ENCODE assay signal across 17 cellular contexts in the genomic region with DNA sequence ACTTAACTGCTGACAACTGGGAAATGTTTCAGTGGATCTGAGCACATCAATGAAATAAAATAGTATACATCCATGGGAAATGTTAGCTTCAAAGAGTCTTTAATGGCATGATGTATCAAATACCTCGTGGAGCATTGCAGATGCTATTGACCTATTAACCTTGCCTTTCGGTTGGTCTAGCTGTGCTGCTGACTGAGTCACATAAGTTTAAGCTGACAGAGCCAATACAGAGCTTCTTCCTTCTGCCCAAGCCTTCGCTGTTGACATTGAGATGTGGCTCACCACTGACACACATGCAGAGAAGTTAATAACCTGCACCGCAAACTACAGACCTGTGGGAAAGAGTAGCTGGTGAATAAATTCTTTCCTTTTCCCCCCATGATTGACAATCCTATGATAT.
"Had no signal": no experiment of that assay in that cellular context is flagged by ENCODE, and none has a peak within 500 bp of the region (broad histone marks: within the 10 kb centered on the region; RNA-seq: fewer than 3 reads in every experiment).

No MANE protein-coding gene starts in this region.

- ATAC-seq: activated T-helper 17 cell treated with anti-CD3 and anti-CD28 coated beads, Interleukin-2, amount 50 U/mL, for 72 hours; foreskin keratinocyte; pancreas; sciatic nerve; stimulated activated memory B cell treated with anti-CD40 and anti-IgM and Interleukin-4, amounts not matched to agents 10 μg/mL and 1 μg/mL and 100 μg/mL, for 72 hours; upper lobe of right lung had no signal

- H3K27ac ChIP-seq: foreskin keratinocyte, pancreas, upper lobe of right lung had no signal

- H3K4me3 ChIP-seq: pancreas, upper lobe of right lung had no signal

- H3K36me3 ChIP-seq: pancreas, upper lobe of right lung had no signal

- H3K27me3 ChIP-seq: foreskin keratinocyte, pancreas, upper lobe of right lung had no signal

- H3K9me3 ChIP-seq: pancreas, upper lobe of right lung had no signal

- H3K4me1 ChIP-seq: foreskin keratinocyte, upper lobe of right lung had no signal

- DNase-seq: activated CD4-positive, alpha-beta memory T cell treated with anti-CD3 and anti-CD28 coated beads, Interleukin-2, amount 10 ng/mL, durations not matched to agents 7 days and 5 days; activated CD4-positive, alpha-beta T cell treated with anti-CD3 and anti-CD28 coated beads for 48 hours; activated CD4-positive, CD25-positive, alpha-beta regulatory T cell; activated naive CD4-positive, alpha-beta T cell; activated naive CD8-positive, alpha-beta T cell treated with anti-CD3 and anti-CD28 coated beads for 36 hours; activated T-cell treated with anti-CD3 and anti-CD28 coated beads, Interleukin-2, amount 50 U/mL, for 1 hour; amniotic stem cell; dermis blood vessel endothelial cell; effector memory CD4-positive, alpha-beta T cell; foreskin keratinocyte; naive B cell; pancreas; stimulated activated CD4-positive, alpha-beta T cell treated with anti-CD3 and anti-CD28 coated beads, Interleukin-4, amount 100 ng/mL, for 4 hours; upper lobe of right lung had no signal
